Comparison of ENCODE assay signal across 1 cellular context in the genomic region with DNA sequence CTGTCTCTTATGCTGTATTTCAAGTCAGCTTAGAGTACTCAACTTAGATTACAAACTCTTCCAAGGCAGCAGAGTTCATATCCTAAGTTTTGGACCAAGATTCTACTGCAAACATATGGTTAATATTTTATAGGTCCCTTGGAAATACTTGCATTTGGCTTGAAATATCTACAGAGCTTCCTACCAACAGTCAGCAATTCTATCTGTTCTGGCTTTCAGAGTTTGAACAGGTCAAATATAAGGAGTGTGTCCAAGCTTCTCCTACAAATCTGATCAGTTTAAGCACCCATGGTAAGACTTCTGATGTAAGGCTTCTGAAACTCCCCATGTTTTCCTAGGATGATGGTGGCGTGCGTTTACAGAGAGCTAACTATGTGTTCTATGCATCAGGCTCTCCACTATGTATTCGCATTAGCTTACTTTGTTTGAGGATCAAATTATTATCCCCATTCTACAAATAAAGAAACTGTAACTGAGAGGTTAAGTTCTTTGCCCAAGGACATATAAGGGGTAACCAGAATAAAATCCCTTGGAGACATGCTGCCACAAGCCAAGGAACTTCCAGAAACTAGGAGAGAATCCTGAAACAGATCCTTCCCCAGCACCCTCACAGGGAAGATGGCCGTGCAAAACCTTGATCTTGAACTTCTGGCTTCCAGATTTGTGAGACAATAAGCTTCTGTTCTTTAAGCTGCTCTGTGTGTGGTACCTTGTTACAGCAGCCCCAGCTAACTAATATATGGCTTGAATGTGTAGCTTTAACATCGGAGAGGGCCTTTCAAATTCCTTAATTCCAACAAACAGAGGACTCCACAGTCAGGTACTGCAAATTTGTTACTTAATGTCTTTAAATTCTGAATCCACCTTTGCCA.
TF ChIP-seq lines count a peak whose summit lies in the region.

No MANE protein-coding gene starts in this region.

TF ChIP-seq in K562, 482 proteins besides CTCF, POLR2A, EP300 and RAD21 (continued from another document):
- TF ChIP-seq E2F5 (CRISPR knock-in tag; IDR thresholded peaks at IDR 0.05) (no peak), SMARCC2 (IDR thresholded peaks at IDR 0.05; ENCODE audit: low read depth) (no peak), ZBTB26 (CRISPR knock-in tag; IDR thresholded peaks at IDR 0.05) (no peak), MEIS2 (IDR thresholded peaks at IDR 0.05; ENCODE audit: partially characterized antibody) (no peak), SREBF1 (IDR thresholded peaks at IDR 0.05; ENCODE audit: borderline replicate concordance, low read depth, low read length) (no peak), RBM22 (IDR thresholded peaks at IDR 0.05; ENCODE audit: low read depth, low read length, poor library complexity, severe bottlenecking) (no peak), ZNF780A (CRISPR knock-in tag; IDR thresholded peaks at IDR 0.05) (no peak), SOX6 (IDR thresholded peaks at IDR 0.05) (no peak), RFX7 (CRISPR knock-in tag; IDR thresholded peaks at IDR 0.05) (no peak), EZH2 (IDR thresholded peaks at IDR 0.05; ENCODE audit: borderline replicate concordance, low read depth, low read length) (no peak), BCLAF1 (IDR thresholded peaks at IDR 0.05; ENCODE audit: borderline replicate concordance in 1 of 2, control insufficient read depth in 1 of 2, low read depth in 2 of 2, low read length in 1 of 2) (no peak), ATF4 (CRISPR knock-in tag; IDR thresholded peaks at IDR 0.05) (no peak)
- TF ChIP-seq, protein P1, sequence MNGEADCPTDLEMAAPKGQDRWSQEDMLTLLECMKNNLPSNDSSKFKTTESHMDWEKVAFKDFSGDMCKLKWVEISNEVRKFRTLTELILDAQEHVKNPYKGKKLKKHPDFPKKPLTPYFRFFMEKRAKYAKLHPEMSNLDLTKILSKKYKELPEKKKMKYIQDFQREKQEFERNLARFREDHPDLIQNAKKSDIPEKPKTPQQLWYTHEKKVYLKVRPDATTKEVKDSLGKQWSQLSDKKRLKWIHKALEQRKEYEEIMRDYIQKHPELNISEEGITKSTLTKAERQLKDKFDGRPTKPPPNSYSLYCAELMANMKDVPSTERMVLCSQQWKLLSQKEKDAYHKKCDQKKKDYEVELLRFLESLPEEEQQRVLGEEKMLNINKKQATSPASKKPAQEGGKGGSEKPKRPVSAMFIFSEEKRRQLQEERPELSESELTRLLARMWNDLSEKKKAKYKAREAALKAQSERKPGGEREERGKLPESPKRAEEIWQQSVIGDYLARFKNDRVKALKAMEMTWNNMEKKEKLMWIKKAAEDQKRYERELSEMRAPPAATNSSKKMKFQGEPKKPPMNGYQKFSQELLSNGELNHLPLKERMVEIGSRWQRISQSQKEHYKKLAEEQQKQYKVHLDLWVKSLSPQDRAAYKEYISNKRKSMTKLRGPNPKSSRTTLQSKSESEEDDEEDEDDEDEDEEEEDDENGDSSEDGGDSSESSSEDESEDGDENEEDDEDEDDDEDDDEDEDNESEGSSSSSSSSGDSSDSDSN (IDR thresholded peaks at IDR 0.05; ENCODE audit: borderline replicate concordance in 1 of 2, low read depth in 2 of 2, low read length in 2 of 2) = no peak
- TF ChIP-seq, protein P2, sequence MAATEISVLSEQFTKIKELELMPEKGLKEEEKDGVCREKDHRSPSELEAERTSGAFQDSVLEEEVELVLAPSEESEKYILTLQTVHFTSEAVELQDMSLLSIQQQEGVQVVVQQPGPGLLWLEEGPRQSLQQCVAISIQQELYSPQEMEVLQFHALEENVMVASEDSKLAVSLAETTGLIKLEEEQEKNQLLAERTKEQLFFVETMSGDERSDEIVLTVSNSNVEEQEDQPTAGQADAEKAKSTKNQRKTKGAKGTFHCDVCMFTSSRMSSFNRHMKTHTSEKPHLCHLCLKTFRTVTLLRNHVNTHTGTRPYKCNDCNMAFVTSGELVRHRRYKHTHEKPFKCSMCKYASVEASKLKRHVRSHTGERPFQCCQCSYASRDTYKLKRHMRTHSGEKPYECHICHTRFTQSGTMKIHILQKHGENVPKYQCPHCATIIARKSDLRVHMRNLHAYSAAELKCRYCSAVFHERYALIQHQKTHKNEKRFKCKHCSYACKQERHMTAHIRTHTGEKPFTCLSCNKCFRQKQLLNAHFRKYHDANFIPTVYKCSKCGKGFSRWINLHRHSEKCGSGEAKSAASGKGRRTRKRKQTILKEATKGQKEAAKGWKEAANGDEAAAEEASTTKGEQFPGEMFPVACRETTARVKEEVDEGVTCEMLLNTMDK (IDR thresholded peaks at IDR 0.05; ENCODE audit: borderline replicate concordance, insufficient read depth, low read depth, low read length, poor library complexity, severe bottlenecking) = no peak
- TF ChIP-seq, protein P3, sequence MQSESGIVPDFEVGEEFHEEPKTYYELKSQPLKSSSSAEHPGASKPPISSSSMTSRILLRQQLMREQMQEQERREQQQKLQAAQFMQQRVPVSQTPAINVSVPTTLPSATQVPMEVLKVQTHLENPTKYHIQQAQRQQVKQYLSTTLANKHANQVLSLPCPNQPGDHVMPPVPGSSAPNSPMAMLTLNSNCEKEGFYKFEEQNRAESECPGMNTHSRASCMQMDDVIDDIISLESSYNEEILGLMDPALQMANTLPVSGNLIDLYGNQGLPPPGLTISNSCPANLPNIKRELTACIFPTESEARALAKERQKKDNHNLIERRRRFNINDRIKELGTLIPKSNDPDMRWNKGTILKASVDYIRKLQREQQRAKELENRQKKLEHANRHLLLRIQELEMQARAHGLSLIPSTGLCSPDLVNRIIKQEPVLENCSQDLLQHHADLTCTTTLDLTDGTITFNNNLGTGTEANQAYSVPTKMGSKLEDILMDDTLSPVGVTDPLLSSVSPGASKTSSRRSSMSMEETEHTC (IDR thresholded peaks at IDR 0.05) = no peak
